In the genomic region with DNA sequence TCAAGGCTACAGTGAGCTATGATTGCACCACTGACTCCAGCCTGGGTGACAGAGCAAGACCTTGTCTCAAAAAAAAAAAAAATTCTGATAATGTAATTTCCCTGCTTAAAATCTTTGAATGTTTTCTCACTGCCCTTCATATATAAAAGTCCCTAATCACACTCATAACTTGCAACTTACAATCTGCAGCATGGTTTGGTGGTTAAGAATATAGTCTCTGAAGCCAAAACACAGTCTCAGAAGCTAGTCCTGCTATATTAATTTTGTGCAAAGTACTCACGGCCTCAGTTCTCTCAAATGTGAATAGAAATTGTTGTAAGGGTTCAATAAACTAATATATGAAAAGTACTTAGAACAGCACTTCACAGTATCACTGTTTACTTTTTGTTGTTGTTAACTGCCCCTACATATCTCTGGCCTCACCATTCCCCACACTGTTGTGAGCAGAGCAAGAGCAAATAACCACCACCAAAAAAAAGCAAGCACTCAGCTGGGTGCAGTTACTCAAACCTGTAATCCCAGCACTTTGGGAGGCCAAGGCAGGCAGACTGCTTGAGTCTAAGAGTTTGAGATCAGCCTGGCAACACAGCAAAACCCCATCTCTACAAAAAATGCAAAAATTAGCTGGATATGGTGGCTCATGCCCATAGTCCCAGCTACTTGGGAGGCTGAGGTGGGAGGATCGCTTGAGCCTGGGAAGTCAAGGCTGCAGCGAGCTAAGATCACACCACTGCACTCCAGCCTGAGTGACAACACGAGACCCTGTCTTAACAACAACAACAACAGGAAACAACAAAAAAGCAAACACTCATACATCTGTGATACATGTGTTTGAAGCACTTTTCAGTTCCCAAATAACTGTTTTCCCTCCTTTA, we compare ENCODE assay signal across 17 cellular contexts. TPM values are rescaled to one million over a fixed set of nuclear protein-coding genes. Genes with fewer than 3 reads are reported as not detected.
A peak's percentile ranks its signal among the peaks of the same experiment; 100 is the strongest.
DNase-seq lines count a peak whose midpoint lies in the region; ATAC-seq and TF ChIP-seq lines count a peak whose summit lies in the region.
"Had no signal": no experiment of that assay in that cellular context is flagged by ENCODE, and none has a peak within 500 bp of the region (broad histone marks: within the 10 kb centered on the region; RNA-seq: fewer than 3 reads in every experiment).

No MANE protein-coding gene starts in this region.

- H3K9me3 Mint-ChIP-seq in CD8-positive, alpha-beta memory T cell: no peaks in the 10 kb centered on the region
- H3K9me3 Mint-ChIP-seq in activated CD4-positive, alpha-beta memory T cell treated with anti-CD3 and anti-CD28 coated beads, Interleukin-2, amount 10 ng/mL, durations not matched to agents 7 days and 5 days: no peaks in the 10 kb centered on the region

- H3K36me3 ChIP-seq in A673 (ENCODE audit: insufficient read depth, low read length, poor library complexity, severe bottlenecking) (no peaks in the 10 kb centered on the region), lower lobe of right lung (peaks cover 5% of the 10 kb centered on the region)
- H3K36me3 ChIP-seq in CD8-positive, alpha-beta memory T cell (ENCODE audit: insufficient read depth, low read length): no peaks in the 10 kb centered on the region

- BruUV-seq in A673 (replicated peaks; lab: Mats Ljungman, UMichigan): no TSS peak

- H3K27me3 ChIP-seq in A673 (replicated peaks; ENCODE audit: insufficient read depth, low read depth, low read length, poor library complexity): no peaks in the 10 kb centered on the region
- no peaks in the 10 kb centered on the region for H3K27me3 ChIP-seq in CD8-positive, alpha-beta memory T cell (ENCODE audit: insufficient read depth, low read length, poor library complexity, severe bottlenecking)
- H3K27me3 ChIP-seq in lower lobe of right lung (ENCODE audit: low read depth): no peaks in the 10 kb centered on the region
- H3K27me3 ChIP-seq: transverse colon had no signal

- H3K9me3 ChIP-seq in A673 (ENCODE audit: low read depth, low read length, poor library complexity, severe bottlenecking) (no peaks in the 10 kb centered on the region), lower lobe of right lung (no peaks in the 10 kb centered on the region)
- H3K9me3 ChIP-seq in CD8-positive, alpha-beta memory T cell (ENCODE audit: low read length): no peaks in the 10 kb centered on the region
- H3K9me3 ChIP-seq: mucosa of descending colon, transverse colon had no signal

- CTCF ChIA-PET in A673 (lab: Charles Lee): no interaction called here
- CTCF ChIA-PET in CD8-positive, alpha-beta memory T cell (lab: Charles Lee): no interaction called here
- CTCF ChIA-PET in activated CD4-positive, alpha-beta memory T cell treated with anti-CD3 and anti-CD28 coated beads, Interleukin-2, amount 10 ng/mL, durations not matched to agents 7 days and 5 days (lab: Charles Lee): interaction anchor here (0.7 to 1.1 kb wide), 2 partner anchors 269 to 1065 kb away, joined by 3 read pairs; no protein-coding TSS in a partner anchor

- TF ChIP-seq CTCF in A673 (conservative IDR thresholded peaks at IDR 0.05; ENCODE audit: low read depth, low read length) (no peak), lower lobe of right lung (IDR thresholded peaks at IDR 0.05) (no peak)

- peak overlapping the region in 6 of 7 donors; percentile 32 to 54 (median 42) for H3K4me3 Mint-ChIP-seq in CD8-positive, alpha-beta memory T cell
- H3K4me3 Mint-ChIP-seq in activated CD4-positive, alpha-beta memory T cell treated with anti-CD3 and anti-CD28 coated beads, Interleukin-2, amount 10 ng/mL, durations not matched to agents 7 days and 5 days: no peak overlapping the region

- ATAC-seq in lower lobe of right lung (peak; percentile 50 to 56), HG02885 (IDR thresholded peaks at IDR 0.05; ENCODE audit: poor library complexity, unreplicated experiment) (no peak), GM19035 (IDR thresholded peaks at IDR 0.05; ENCODE audit: unreplicated experiment) (no peak)
- ATAC-seq: mucosa of descending colon, PC-3, SK-N-SH treated with all-trans-retinoic acid at 6 μM for 48 hours had no signal

- H3K27me3 Mint-ChIP-seq in CD8-positive, alpha-beta memory T cell: no peaks in the 10 kb centered on the region
- no peaks in the 10 kb centered on the region for H3K27me3 Mint-ChIP-seq in activated CD4-positive, alpha-beta memory T cell treated with anti-CD3 and anti-CD28 coated beads, Interleukin-2, amount 10 ng/mL, durations not matched to agents 7 days and 5 days

- POLR2A ChIA-PET in A673 (lab: Charles Lee; ENCODE audit: low non-redundant PET): no interaction called here
- POLR2A ChIA-PET in CD8-positive, alpha-beta memory T cell (lab: Charles Lee): interaction anchor here (1.0 kb wide), 1 partner anchor 10 kb away, joined by 3 read pairs; no protein-coding TSS in a partner anchor
- POLR2A ChIA-PET in activated CD4-positive, alpha-beta memory T cell treated with anti-CD3 and anti-CD28 coated beads, Interleukin-2, amount 10 ng/mL, durations not matched to agents 7 days and 5 days (lab: Charles Lee): interaction anchor here (0.6 to 1.8 kb wide), 5 partner anchors 19 to 289 kb away, joined by 3 to 11 read pairs (median 3); partner anchors contain the start of gene ASH1L

- H3K4me1 ChIP-seq in A673 (ENCODE audit: insufficient read depth, low read length, poor library complexity, severe bottlenecking) (peaks cover 10% of the 10 kb centered on the region), lower lobe of right lung (peaks cover 60% of the 10 kb centered on the region)
- peaks cover 47% of the 10 kb centered on the region for H3K4me1 ChIP-seq in CD8-positive, alpha-beta memory T cell (ENCODE audit: insufficient read depth, low read length)

- intact Hi-C loops in A673 (cut with micrococcal nuclease; ENCODE audit: unreplicated experiment) (no loop called here), lower lobe of right lung (cut with DNase I) (no loop called here)

- H3K4me3 ChIP-seq in A673 (ENCODE audit: low read depth, low read length, poor library complexity, severe bottlenecking): no peak overlapping the region
- H3K4me3 ChIP-seq in CD8-positive, alpha-beta memory T cell (ENCODE audit: low read length): no peak overlapping the region
- H3K4me3 ChIP-seq in lower lobe of right lung: no peak overlapping the region
- H3K4me3 ChIP-seq: mucosa of descending colon, transverse colon had no signal

- DNase-seq in A673 (ENCODE audit: low spot score) (no peak), lower lobe of right lung (no peak), NK-92 (lab: John Stamatoyannopoulos, UW; ENCODE audit: unreplicated experiment) (no peak), occipital lobe (lab: John Stamatoyannopoulos, UW) (no peak)
- no peak for DNase-seq in CD8-positive, alpha-beta memory T cell
- no peak for DNase-seq in activated CD4-positive, alpha-beta memory T cell treated with anti-CD3 and anti-CD28 coated beads, Interleukin-2, amount 10 ng/mL, durations not matched to agents 7 days and 5 days
- DNase-seq: activated effector memory CD4-positive, alpha-beta T cell treated with Interleukin-2 at 50 U/mL for 16 hours; EL; IMR-90; mucosa of descending colon; NCI-H1417; NCI-H510A treated with DMSO at 0.1 percent for 48 hours; PC-3; transverse colon had no signal

- H3K36me3 Mint-ChIP-seq in CD8-positive, alpha-beta memory T cell: peaks cover 0 to 7% (median 5%) of the 10 kb centered on the region in 3 donors
- H3K36me3 Mint-ChIP-seq in activated CD4-positive, alpha-beta memory T cell treated with anti-CD3 and anti-CD28 coated beads, Interleukin-2, amount 10 ng/mL, durations not matched to agents 7 days and 5 days (ENCODE audit: low read depth): peaks cover 11% of the 10 kb centered on the region

- H3K27ac ChIP-seq in A673 (ENCODE audit: low read depth, low read length, poor library complexity, severe bottlenecking) (peak overlapping the region; percentile 2), lower lobe of right lung (no peak overlapping the region)
- H3K27ac ChIP-seq in CD8-positive, alpha-beta memory T cell (ENCODE audit: low read depth, low read length): no peak overlapping the region
- H3K27ac ChIP-seq: transverse colon had no signal

- H3K4me1 Mint-ChIP-seq in CD8-positive, alpha-beta memory T cell: peaks cover 48 to 72% (median 64%) of the 10 kb centered on the region in 3 donors
- H3K4me1 Mint-ChIP-seq in activated CD4-positive, alpha-beta memory T cell treated with anti-CD3 and anti-CD28 coated beads, Interleukin-2, amount 10 ng/mL, durations not matched to agents 7 days and 5 days: peaks cover 63% of the 10 kb centered on the region

- H3K27ac Mint-ChIP-seq in CD8-positive, alpha-beta memory T cell: peak overlapping the region; percentile 44 to 96 (median 81)
- H3K27ac Mint-ChIP-seq in activated CD4-positive, alpha-beta memory T cell treated with anti-CD3 and anti-CD28 coated beads, Interleukin-2, amount 10 ng/mL, durations not matched to agents 7 days and 5 days: peak overlapping the region; percentile 69

RNA-seq across cellular contexts. Expression of gene ASH1L, which starts 22.4 kb away (rescaled TPM):
- total RNA-seq in A673 (2021): 47.5 and 49.6 TPM in 2 replicates
- 10 to 100 TPM; 29.7 to 30.5 TPM for total RNA-seq in CD8-positive, alpha-beta memory T cell
- polyA plus RNA-seq in CD8-positive, alpha-beta memory T cell: 25.7 TPM
- 10 to 100 TPM; 35.9 to 42.0 TPM for total RNA-seq in activated CD4-positive, alpha-beta memory T cell treated with anti-CD3 and anti-CD28 coated beads, Interleukin-2, amount 10 ng/mL, durations not matched to agents 7 days and 5 days
- 59.8 TPM for total RNA-seq in lower lobe of right lung
- total RNA-seq in occipital lobe: 59.7 TPM

Comparison
In these comparisons a context has a peak if more than half of its experiments do, and no peak if none do; other contexts are left out.
1. ATAC-seq: peak in lower lobe of right lung (2 of 2); none in HG02885 (single experiment) and GM19035 (single experiment).